Comparison of ENCODE assay signal across 10 cellular contexts in the genomic region with DNA sequence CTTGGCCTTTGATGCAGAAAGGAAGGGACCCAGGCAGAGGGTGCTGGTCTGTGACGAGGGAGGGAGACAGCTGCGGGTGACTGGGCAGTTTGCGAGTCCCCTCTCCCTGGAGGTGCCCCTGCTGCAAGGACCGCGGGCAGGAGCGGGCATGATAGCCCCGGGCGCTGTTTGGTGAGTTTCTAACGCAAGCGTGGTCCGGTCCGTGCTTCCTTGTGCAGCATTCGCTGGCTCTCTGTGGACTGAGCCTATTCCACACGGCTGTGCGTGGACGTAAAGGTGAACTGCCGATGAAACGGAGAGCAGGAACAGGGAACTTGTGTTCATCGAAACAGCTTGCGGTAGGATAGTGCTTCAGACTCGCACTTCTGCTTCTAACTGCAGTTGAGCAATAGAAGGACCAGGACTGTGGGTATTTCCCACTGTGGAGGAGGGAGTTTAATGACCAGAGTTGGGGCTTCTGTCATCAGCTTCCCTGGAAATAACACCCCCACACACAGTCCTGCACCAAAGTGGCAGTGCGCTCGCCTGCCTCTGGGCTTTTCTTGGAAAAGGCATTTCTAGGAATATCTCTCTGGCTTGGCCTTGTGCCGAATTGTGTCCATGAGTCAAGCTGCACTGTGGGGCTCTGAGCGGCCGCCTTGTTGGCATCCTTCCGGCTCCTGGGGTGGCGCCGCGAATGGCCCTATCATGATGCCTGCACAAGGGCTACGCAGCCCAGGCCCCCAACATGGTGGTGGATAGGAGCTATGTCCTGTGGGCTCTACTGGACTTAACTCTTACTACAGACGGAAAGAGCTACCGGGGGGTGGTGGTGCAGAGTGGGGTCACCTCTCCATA. TPM values are rescaled to one million over a fixed set of nuclear protein-coding genes. Genes with fewer than 3 reads are reported as not detected.
DNase-seq lines count a peak whose midpoint lies in the region; ATAC-seq and TF ChIP-seq lines count a peak whose summit lies in the region.
"Had no signal": no experiment of that assay in that cellular context is flagged by ENCODE, and none has a peak within 500 bp of the region (broad histone marks: within the 10 kb centered on the region; RNA-seq: fewer than 3 reads in every experiment).

No MANE protein-coding gene starts in this region.

- H2AFZ ChIP-seq in MM.1S (ENCODE audit: low read length): no peak overlapping the region

- intact Hi-C loops in Right ventricle myocardium inferior (cut with DNase I): no loop called here

- TF ChIP-seq EP300 in upper lobe of left lung (IDR thresholded peaks at IDR 0.05): no peak

- H3K9me3 Mint-ChIP-seq in endothelial cell (ENCODE audit: unreplicated experiment): peaks cover 38% of the 10 kb centered on the region
- H3K9me3 Mint-ChIP-seq: activated T-helper 1 cell treated with anti-CD3 and anti-CD28 coated beads, Interleukin-12 subunit alpha, Interleukin-12 subunit beta, Interleukin-2, Interleukin-4 antibody, amounts not matched to agents 30 ng/mL and 10 ng/mL and 1 ng/mL, durations not matched to agents 14 hours and 24 hours and 36 hours had no signal

- H3K9ac ChIP-seq in MM.1S (ENCODE audit: low read length): no peak overlapping the region

- H3K27ac Mint-ChIP-seq in endothelial cell (ENCODE audit: unreplicated experiment): no peak overlapping the region
- H3K27ac Mint-ChIP-seq: activated T-helper 1 cell treated with anti-CD3 and anti-CD28 coated beads, Interleukin-12 subunit alpha, Interleukin-12 subunit beta, Interleukin-2, Interleukin-4 antibody, amounts not matched to agents 30 ng/mL and 10 ng/mL and 1 ng/mL, durations not matched to agents 14 hours and 24 hours and 36 hours had no signal

- TF ChIP-seq POLR2A in upper lobe of left lung (IDR thresholded peaks at IDR 0.05): no peak

- 78 to 90% methylated on average over 33 of the region's 33 CpGs for WGBS in upper lobe of left lung, 2 donors

- H4K20me1 ChIP-seq in MM.1S (ENCODE audit: insufficient read depth, low read length): no peaks in the 10 kb centered on the region

- H3K27me3 ChIP-seq in right atrium auricular region (no peaks in the 10 kb centered on the region), upper lobe of left lung (no peaks in the 10 kb centered on the region), MM.1S (replicated peaks; ENCODE audit: insufficient read depth, low read length) (no peaks in the 10 kb centered on the region)

- no peaks in the 10 kb centered on the region for H3K4me1 Mint-ChIP-seq in endothelial cell (ENCODE audit: unreplicated experiment)

- H3K4me1 ChIP-seq in right atrium auricular region (peaks cover 0 to 42% of the 10 kb centered on the region in 2 donors), upper lobe of left lung (peaks cover 11 to 29% (median 26%) of the 10 kb centered on the region in 4 donors), MM.1S (ENCODE audit: low read length) (peaks cover 21% of the 10 kb centered on the region)

- peaks cover 12% of the 10 kb centered on the region for H3F3A ChIP-seq in MM.1S (ENCODE audit: insufficient read depth, low read length)

- H3K27me3 Mint-ChIP-seq in endothelial cell (ENCODE audit: unreplicated experiment): peaks cover 7% of the 10 kb centered on the region

- DNase-seq in Right ventricle myocardium inferior (ENCODE audit: missing footprints) (peak; percentile 81), right atrium auricular region (ENCODE audit: low spot score) (no peak), endothelial cell (ENCODE audit: low spot score) (no peak), upper lobe of left lung (peak; percentile 63 to 85), HCEC 1CT (no peak), MM.1S (no peak), activated gamma-delta T cell (lab: John Stamatoyannopoulos, UW) (no peak)
- DNase-seq: SIG-M5 had no signal

- peaks cover 25% of the 10 kb centered on the region for H3K36me3 Mint-ChIP-seq in endothelial cell (ENCODE audit: low read depth, unreplicated experiment)

- no peak overlapping the region for H3K27ac ChIP-seq in right atrium auricular region
- no peak overlapping the region for H3K27ac ChIP-seq in upper lobe of left lung
- H3K27ac ChIP-seq in MM.1S (ENCODE audit: low read length): no peak overlapping the region

- H3K4me2 ChIP-seq in MM.1S (ENCODE audit: low read depth, low read length): no peak overlapping the region

- no peak for TF ChIP-seq CTCF in right atrium auricular region (IDR thresholded peaks at IDR 0.05)
- TF ChIP-seq CTCF in endothelial cell (IDR thresholded peaks at IDR 0.05; ENCODE audit: unreplicated experiment): no peak
- TF ChIP-seq CTCF in upper lobe of left lung (IDR thresholded peaks at IDR 0.05): no peak
- no peak for TF ChIP-seq CTCF in MM.1S (IDR thresholded peaks at IDR 0.05; ENCODE audit: low read length)

- H3K79me2 ChIP-seq in MM.1S (ENCODE audit: low read length): peaks cover 95% of the 10 kb centered on the region

- ATAC-seq in Right ventricle myocardium inferior (peak; percentile 12), HG03135 (IDR thresholded peaks at IDR 0.05; ENCODE audit: unreplicated experiment) (peak; percentile 32), upper lobe of left lung (ENCODE audit: low FRiP score in 2 of 2) (peak; percentile 19 to 54)

- H3K4me3 Mint-ChIP-seq in endothelial cell (ENCODE audit: unreplicated experiment): peak overlapping the region; percentile 24
- H3K4me3 Mint-ChIP-seq: activated T-helper 1 cell treated with anti-CD3 and anti-CD28 coated beads, Interleukin-12 subunit alpha, Interleukin-12 subunit beta, Interleukin-2, Interleukin-4 antibody, amounts not matched to agents 30 ng/mL and 10 ng/mL and 1 ng/mL, durations not matched to agents 14 hours and 24 hours and 36 hours had no signal

- H3K9me2 ChIP-seq in MM.1S (replicated peaks; ENCODE audit: insufficient read depth, low read length): no peaks in the 10 kb centered on the region

- no peaks in the 10 kb centered on the region for H3K36me3 ChIP-seq in right atrium auricular region
- no peaks in the 10 kb centered on the region for H3K36me3 ChIP-seq in upper lobe of left lung
- peaks cover 9% of the 10 kb centered on the region for H3K36me3 ChIP-seq in MM.1S (replicated peaks; ENCODE audit: insufficient read depth, low read length)

- H3K9me3 ChIP-seq in right atrium auricular region (no peaks in the 10 kb centered on the region), upper lobe of left lung (no peaks in the 10 kb centered on the region), MM.1S (replicated peaks; ENCODE audit: insufficient read depth, low read length) (no peaks in the 10 kb centered on the region)

- H3K4me3 ChIP-seq in right atrium auricular region: no peak overlapping the region
- no peak overlapping the region for H3K4me3 ChIP-seq in upper lobe of left lung
- no peak overlapping the region for H3K4me3 ChIP-seq in MM.1S (ENCODE audit: low read length)

RNA-seq across cellular contexts. Expression of a gene that starts 48.9 kb away (rescaled TPM):
- total RNA-seq in Right ventricle myocardium inferior: 50.0 TPM
- 10 to 100 TPM; 45.1 to 54.1 TPM for total RNA-seq in right atrium auricular region
- 57.3 TPM for total RNA-seq in endothelial cell (ENCODE audit: unreplicated experiment)
- 100 to 1,000 TPM in 1 of 6 donors, 10 to 100 TPM in 5; 49.9 to 108 (median 63.8) TPM for total RNA-seq in upper lobe of left lung

RNA-seq across cellular contexts. Expression of a gene that starts 50.3 kb away (rescaled TPM):
- total RNA-seq in Right ventricle myocardium inferior (0.68 TPM), right atrium auricular region (1 to 10 TPM in 1 of 2 donors, under 1 TPM in 1; 0.15 to 1.1 TPM), endothelial cell (ENCODE audit: unreplicated experiment) (not detected), upper lobe of left lung (10 to 100 TPM in 1 of 6 donors, 1 to 10 TPM in 5; 1.6 to 10.5 (median 5.9) TPM)

Comparison
In these comparisons a context has a peak if more than half of its experiments do, and no peak if none do; other contexts are left out.
1. DNase-seq: peak in Right ventricle myocardium inferior (single experiment) and upper lobe of left lung (2 of 2); none in right atrium auricular region (single experiment), endothelial cell (single experiment), HCEC 1CT (single experiment), MM.1S (single experiment) and activated gamma-delta T cell (single experiment).
2. Peak in every context shown above with its lines, with median percentiles within 50 percentile points of each other: ATAC-seq.